Comparison of ENCODE assay signal across 9 cellular contexts in genomic region chr14:76386922-76387782, GRCh38. TPM values are rescaled to one million over a fixed set of nuclear protein-coding genes. Genes with fewer than 3 reads are reported as not detected.
A peak's percentile ranks its signal among the peaks of the same experiment; 100 is the strongest.
DNase-seq lines count a peak whose midpoint lies in the region; ATAC-seq, FAIRE-seq and TF ChIP-seq lines count a peak whose summit lies in the region.
"Had no signal": no experiment of that assay in that cellular context is flagged by ENCODE, and none has a peak within 500 bp of the region (broad histone marks: within the 10 kb centered on the region; RNA-seq: fewer than 3 reads in every experiment).

No MANE protein-coding gene starts in this region.

- no peaks in the 10 kb centered on the region for H3K9me3 Mint-ChIP-seq in activated T-helper 17 cell treated with anti-CD3 and anti-CD28 coated beads, Interleukin-2, amount 50 U/mL, for 72 hours

- H3K27ac Mint-ChIP-seq in activated T-helper 17 cell treated with anti-CD3 and anti-CD28 coated beads, Interleukin-2, amount 50 U/mL, for 72 hours = no peak overlapping the region

- H3K4me1 Mint-ChIP-seq in activated T-helper 17 cell treated with anti-CD3 and anti-CD28 coated beads, Interleukin-2, amount 50 U/mL, for 72 hours = no peaks in the 10 kb centered on the region

- no peak overlapping the region for H3K27ac ChIP-seq in testis
- H3K27ac ChIP-seq: BLaER1 had no signal

- TF ChIP-seq CTCF in testis (IDR thresholded peaks at IDR 0.05) = peak; percentile 55 to 86 (median 68)

- H3K27me3 Mint-ChIP-seq in activated T-helper 17 cell treated with anti-CD3 and anti-CD28 coated beads, Interleukin-2, amount 50 U/mL, for 72 hours = peaks cover 45% of the 10 kb centered on the region

- FAIRE-seq in RCC 7860 (lab: Jason Lieb, UNC) = no peak

- no peak for TF ChIP-seq POLR2A in testis (IDR thresholded peaks at IDR 0.05)

- peak; percentile 82 for ATAC-seq in activated T-helper 17 cell treated with anti-CD3 and anti-CD28 coated beads, Interleukin-2, amount 50 U/mL, for 72 hours (replicated peaks)

- 11 to 22% methylated on average over 4 to 11 of the region's 11 CpGs for WGBS in testis, 2 donors

- no peaks in the 10 kb centered on the region for H3K27me3 ChIP-seq in testis

- H3K36me3 ChIP-seq in testis (ENCODE audit: low read depth, missing control alignments) = no peaks in the 10 kb centered on the region
- H3K36me3 ChIP-seq: BLaER1 had no signal

- intact Hi-C loops in testis (cut with DNase I; ENCODE audit: low total_unique reads) = no loop called here

- no peak overlapping the region for H3K4me3 ChIP-seq in Jurkat, Clone E6-1 (ENCODE audit: low read length)
- no peak overlapping the region for H3K4me3 ChIP-seq in testis
- H3K4me3 ChIP-seq: BLaER1 had no signal

- no peaks in the 10 kb centered on the region for H3K36me3 Mint-ChIP-seq in activated T-helper 17 cell treated with anti-CD3 and anti-CD28 coated beads, Interleukin-2, amount 50 U/mL, for 72 hours (ENCODE audit: low read depth)

- H3K4me1 ChIP-seq in testis = no peaks in the 10 kb centered on the region
- H3K4me1 ChIP-seq: BLaER1 had no signal

- H3K9me3 ChIP-seq in testis = no peaks in the 10 kb centered on the region
- H3K9me3 ChIP-seq: BLaER1 had no signal

- peak; percentile 31 to 58 for DNase-seq in NCI-H187 (lab: John Stamatoyannopoulos, UW)
- DNase-seq in NCI-H187 treated with DMSO at 0.1 percent for 48 hours (lab: John Stamatoyannopoulos, UW) = no peak
- peak; percentile 44 for DNase-seq in Jurkat, Clone E6-1 (ENCODE audit: low read depth, low spot score)
- peak; percentile 17 for DNase-seq in RCC 7860 (ENCODE audit: low spot score)
- DNase-seq in foreskin melanocyte = peak; percentile 52
- peak in 49 of 56 donors; percentile 6 to 83 (median 47) for DNase-seq in nucleus accumbens (lab: John Stamatoyannopoulos, UW)
- DNase-seq in testis = peak; percentile 80

- no peak overlapping the region for H3K4me3 Mint-ChIP-seq in activated T-helper 17 cell treated with anti-CD3 and anti-CD28 coated beads, Interleukin-2, amount 50 U/mL, for 72 hours

RNA-seq across cellular contexts. Expression of gene ESRRB, which starts 11.2 kb away (rescaled TPM):
- polyA plus RNA-seq in Jurkat, Clone E6-1 (2012; ENCODE audit: insufficient read depth, insufficient read length) = not detected
- under 1 TPM; 0.30 to 0.34 TPM for total RNA-seq in activated T-helper 17 cell treated with anti-CD3 and anti-CD28 coated beads, Interleukin-2, amount 50 U/mL, for 72 hours
- total RNA-seq in testis = 1 to 10 TPM; 2.5 to 2.8 TPM
- 3.3 TPM for polyA plus RNA-seq in testis (ENCODE audit: insufficient read depth, low read depth, low replicate concordance)
